ENCODE assay signal across 8 cellular contexts in the genomic region with DNA sequence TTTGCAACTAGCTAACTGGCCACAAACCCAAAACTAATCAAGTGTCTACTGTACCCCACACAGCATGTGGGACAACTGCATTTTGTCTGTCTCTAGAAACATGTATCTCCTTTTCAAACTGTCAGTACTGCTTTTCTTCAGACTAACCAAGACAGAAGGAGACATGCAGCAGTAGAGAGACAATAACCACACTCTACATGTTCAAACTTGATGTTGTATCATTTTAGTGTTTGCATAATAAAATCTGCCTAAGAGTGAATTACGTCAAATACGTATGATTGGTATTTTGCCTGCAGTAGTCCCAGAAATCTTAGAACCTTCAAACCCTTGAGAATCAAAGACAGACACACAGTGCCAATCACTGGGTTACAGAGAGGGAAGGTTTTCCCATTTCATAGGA. TPM values are rescaled to one million over a fixed set of nuclear protein-coding genes. Genes with fewer than 3 reads are reported as not detected.
"Had no signal": no experiment of that assay in that cellular context is flagged by ENCODE, and none has a peak within 500 bp of the region (broad histone marks: within the 10 kb centered on the region; RNA-seq: fewer than 3 reads in every experiment).

No MANE protein-coding gene starts in this region.

- H3K9ac ChIP-seq: GM23248 had no signal

- H3K27ac Mint-ChIP-seq: HFFc6, IgD-negative memory B cell had no signal

- H3K27ac ChIP-seq: GM23248 had no signal

- H3K9me3 ChIP-seq: HAP-1 had no signal

- H3K27me3 Mint-ChIP-seq: IgD-negative memory B cell had no signal

- H2AFZ ChIP-seq: GM23248 had no signal

- DNase-seq: GM23248, GOT3, H7, HFFc6 had no signal

- H3K9me3 Mint-ChIP-seq: HFFc6 had no signal

- H3K4me1 Mint-ChIP-seq: IgD-negative memory B cell had no signal

- H3K36me3 Mint-ChIP-seq: IgD-negative memory B cell had no signal

- H3K36me3 ChIP-seq: HAP-1 had no signal

- H3K4me3 Mint-ChIP-seq: HFFc6, IgD-negative memory B cell had no signal

- H3K4me3 ChIP-seq: GM23248, HAP-1 had no signal

- ATAC-seq: HCT116, HepG2 had no signal

- FAIRE-seq: HepG2 had no signal

RNA-seq across cellular contexts. Expression of a gene that starts 22.0 kb away (rescaled TPM):
- total RNA-seq: GM23248, HepG2, HFFc6 had no signal
- polyA plus RNA-seq: GM23248, HepG2, IgD-negative memory B cell had no signal
